In the genomic region with DNA sequence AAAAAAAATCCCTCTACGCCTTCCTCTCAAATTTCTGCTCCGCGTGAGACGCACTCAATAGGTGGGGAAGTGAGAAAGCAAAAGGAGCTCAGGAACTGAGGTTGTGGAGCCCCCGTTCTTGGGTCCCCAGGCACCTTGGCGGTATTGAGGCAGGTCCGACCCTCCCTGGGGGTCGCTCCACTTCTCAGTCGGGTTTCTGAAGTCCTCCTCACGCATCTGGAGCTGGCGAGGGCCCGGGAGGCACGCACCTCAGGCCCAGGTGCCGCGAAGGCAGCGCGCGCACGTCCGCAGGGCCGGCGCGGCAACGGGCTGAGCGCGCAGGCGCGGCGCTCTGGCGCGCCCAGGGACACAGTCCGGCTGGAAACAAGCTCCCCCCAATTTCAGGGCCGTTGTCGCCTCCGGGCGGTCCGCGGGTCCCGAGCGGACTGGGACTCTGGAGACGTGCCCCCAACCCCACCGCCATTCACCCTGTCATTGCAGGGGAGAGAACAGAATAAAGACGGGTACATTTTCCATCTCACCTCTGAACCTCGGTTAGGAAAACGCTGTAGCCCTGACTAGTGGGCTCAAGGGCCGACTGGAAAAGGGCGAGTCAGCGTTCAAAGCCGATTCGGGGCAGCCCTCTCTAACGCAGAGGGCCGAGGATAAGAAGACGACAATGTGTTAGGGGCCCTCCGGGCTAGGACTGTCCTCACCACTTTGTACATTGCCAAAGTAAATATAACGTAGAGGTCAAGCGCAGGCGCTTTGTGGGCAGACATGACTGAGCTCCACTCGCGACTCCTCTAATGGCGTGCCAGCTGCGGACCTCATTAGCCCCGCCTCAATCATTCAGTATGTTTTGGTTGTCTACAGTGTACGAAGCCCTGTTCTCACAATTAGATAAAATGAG, we compare ENCODE assay signal across 1 cellular context.
TF ChIP-seq lines count a peak whose summit lies in the region.

A gene with protein sequence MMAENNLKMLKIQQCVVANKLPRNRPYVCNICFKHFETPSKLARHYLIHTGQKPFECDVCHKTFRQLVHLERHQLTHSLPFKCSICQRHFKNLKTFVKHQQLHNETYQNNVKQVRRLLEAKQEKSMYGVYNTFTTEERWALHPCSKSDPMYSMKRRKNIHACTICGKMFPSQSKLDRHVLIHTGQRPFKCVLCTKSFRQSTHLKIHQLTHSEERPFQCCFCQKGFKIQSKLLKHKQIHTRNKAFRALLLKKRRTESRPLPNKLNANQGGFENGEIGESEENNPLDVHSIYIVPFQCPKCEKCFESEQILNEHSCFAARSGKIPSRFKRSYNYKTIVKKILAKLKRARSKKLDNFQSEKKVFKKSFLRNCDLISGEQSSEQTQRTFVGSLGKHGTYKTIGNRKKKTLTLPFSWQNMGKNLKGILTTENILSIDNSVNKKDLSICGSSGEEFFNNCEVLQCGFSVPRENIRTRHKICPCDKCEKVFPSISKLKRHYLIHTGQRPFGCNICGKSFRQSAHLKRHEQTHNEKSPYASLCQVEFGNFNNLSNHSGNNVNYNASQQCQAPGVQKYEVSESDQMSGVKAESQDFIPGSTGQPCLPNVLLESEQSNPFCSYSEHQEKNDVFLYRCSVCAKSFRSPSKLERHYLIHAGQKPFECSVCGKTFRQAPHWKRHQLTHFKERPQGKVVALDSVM (minus strand): TSS at position 306 of the 892 bp plus-strand sequence. CDS start 4,853 bp downstream, outside the sequence.

TF ChIP-seq in HepG2, 621 proteins besides CTCF, POLR2A, EP300 and RAD21 (continued from another document and continues in another):
- TF ChIP-seq, protein P1, sequence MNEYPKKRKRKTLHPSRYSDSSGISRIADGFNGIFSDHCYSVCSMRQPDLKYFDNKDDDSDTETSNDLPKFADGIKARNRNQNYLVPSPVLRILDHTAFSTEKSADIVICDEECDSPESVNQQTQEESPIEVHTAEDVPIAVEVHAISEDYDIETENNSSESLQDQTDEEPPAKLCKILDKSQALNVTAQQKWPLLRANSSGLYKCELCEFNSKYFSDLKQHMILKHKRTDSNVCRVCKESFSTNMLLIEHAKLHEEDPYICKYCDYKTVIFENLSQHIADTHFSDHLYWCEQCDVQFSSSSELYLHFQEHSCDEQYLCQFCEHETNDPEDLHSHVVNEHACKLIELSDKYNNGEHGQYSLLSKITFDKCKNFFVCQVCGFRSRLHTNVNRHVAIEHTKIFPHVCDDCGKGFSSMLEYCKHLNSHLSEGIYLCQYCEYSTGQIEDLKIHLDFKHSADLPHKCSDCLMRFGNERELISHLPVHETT (CRISPR knock-in tag; conservative IDR thresholded peaks at IDR 0.05): peak; percentile 72
- TF ChIP-seq NFYC (CRISPR knock-in tag; IDR thresholded peaks at IDR 0.05) (no peak), NR2F1 (CRISPR knock-in tag; IDR thresholded peaks at IDR 0.05) (no peak; a peak in 1 of 4 replicates), ZMYM4 (CRISPR knock-in tag; IDR thresholded peaks at IDR 0.05) (peak; percentile 96), ZNF776 (CRISPR knock-in tag; IDR thresholded peaks at IDR 0.05) (peak; percentile 71; the same call in 1 of the 2 replicates), GTF2F1 (IDR thresholded peaks at IDR 0.05; ENCODE audit: low read length) (peak; percentile 76; the same call in 1 of the 2 replicates), MAF1 (CRISPR knock-in tag; IDR thresholded peaks at IDR 0.05; ENCODE audit: borderline replicate concordance) (no peak; the same call in 1 of the 2 replicates), FOXA1 (IDR thresholded peaks at IDR 0.05) (no peak), FOXA1 (CRISPR knock-in tag; IDR thresholded peaks at IDR 0.05) (no peak), ZNF768 (CRISPR knock-in tag; IDR thresholded peaks at IDR 0.05) (peak; percentile 76), ZNF446 (CRISPR knock-in tag; IDR thresholded peaks at IDR 0.05) (peak; percentile 81), ZBTB8A (CRISPR knock-in tag; IDR thresholded peaks at IDR 0.05; ENCODE audit: borderline replicate concordance, low read depth) (no peak), HES4 (CRISPR knock-in tag; IDR thresholded peaks at IDR 0.05; ENCODE audit: borderline replicate concordance) (peak; percentile 91), ZNF674 (CRISPR knock-in tag; IDR thresholded peaks at IDR 0.05; ENCODE audit: low read depth) (no peak), HOXA7 (CRISPR knock-in tag; IDR thresholded peaks at IDR 0.05) (no peak), ZNF501 (CRISPR knock-in tag; IDR thresholded peaks at IDR 0.05) (peak; percentile 95), ARNTL (CRISPR knock-in tag; IDR thresholded peaks at IDR 0.05) (no peak; the same call in 1 of the 2 replicates), RFX5 (IDR thresholded peaks at IDR 0.05; ENCODE audit: low read depth, low read length) (no peak), REPIN1 (CRISPR knock-in tag; IDR thresholded peaks at IDR 0.05; ENCODE audit: borderline replicate concordance, low read depth) (peak; percentile 85), ZBTB21 (CRISPR knock-in tag; IDR thresholded peaks at IDR 0.05) (no peak), LCORL (IDR thresholded peaks at IDR 0.05) (no peak), LCORL (CRISPR knock-in tag; IDR thresholded peaks at IDR 0.05) (no peak), ZNF232 (CRISPR knock-in tag; IDR thresholded peaks at IDR 0.05; ENCODE audit: borderline replicate concordance) (no peak; the same call in 1 of the 2 replicates), NFE2 (CRISPR knock-in tag; IDR thresholded peaks at IDR 0.05) (no peak), RFXANK (CRISPR knock-in tag; IDR thresholded peaks at IDR 0.05) (no peak)
- TF ChIP-seq, protein P2, sequence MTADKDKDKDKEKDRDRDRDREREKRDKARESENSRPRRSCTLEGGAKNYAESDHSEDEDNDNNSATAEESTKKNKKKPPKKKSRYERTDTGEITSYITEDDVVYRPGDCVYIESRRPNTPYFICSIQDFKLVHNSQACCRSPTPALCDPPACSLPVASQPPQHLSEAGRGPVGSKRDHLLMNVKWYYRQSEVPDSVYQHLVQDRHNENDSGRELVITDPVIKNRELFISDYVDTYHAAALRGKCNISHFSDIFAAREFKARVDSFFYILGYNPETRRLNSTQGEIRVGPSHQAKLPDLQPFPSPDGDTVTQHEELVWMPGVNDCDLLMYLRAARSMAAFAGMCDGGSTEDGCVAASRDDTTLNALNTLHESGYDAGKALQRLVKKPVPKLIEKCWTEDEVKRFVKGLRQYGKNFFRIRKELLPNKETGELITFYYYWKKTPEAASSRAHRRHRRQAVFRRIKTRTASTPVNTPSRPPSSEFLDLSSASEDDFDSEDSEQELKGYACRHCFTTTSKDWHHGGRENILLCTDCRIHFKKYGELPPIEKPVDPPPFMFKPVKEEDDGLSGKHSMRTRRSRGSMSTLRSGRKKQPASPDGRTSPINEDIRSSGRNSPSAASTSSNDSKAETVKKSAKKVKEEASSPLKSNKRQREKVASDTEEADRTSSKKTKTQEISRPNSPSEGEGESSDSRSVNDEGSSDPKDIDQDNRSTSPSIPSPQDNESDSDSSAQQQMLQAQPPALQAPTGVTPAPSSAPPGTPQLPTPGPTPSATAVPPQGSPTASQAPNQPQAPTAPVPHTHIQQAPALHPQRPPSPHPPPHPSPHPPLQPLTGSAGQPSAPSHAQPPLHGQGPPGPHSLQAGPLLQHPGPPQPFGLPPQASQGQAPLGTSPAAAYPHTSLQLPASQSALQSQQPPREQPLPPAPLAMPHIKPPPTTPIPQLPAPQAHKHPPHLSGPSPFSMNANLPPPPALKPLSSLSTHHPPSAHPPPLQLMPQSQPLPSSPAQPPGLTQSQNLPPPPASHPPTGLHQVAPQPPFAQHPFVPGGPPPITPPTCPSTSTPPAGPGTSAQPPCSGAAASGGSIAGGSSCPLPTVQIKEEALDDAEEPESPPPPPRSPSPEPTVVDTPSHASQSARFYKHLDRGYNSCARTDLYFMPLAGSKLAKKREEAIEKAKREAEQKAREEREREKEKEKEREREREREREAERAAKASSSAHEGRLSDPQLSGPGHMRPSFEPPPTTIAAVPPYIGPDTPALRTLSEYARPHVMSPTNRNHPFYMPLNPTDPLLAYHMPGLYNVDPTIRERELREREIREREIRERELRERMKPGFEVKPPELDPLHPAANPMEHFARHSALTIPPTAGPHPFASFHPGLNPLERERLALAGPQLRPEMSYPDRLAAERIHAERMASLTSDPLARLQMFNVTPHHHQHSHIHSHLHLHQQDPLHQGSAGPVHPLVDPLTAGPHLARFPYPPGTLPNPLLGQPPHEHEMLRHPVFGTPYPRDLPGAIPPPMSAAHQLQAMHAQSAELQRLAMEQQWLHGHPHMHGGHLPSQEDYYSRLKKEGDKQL (CRISPR knock-in tag; IDR thresholded peaks at IDR 0.05; ENCODE audit: low read depth): no peak
- TF ChIP-seq, protein P3, sequence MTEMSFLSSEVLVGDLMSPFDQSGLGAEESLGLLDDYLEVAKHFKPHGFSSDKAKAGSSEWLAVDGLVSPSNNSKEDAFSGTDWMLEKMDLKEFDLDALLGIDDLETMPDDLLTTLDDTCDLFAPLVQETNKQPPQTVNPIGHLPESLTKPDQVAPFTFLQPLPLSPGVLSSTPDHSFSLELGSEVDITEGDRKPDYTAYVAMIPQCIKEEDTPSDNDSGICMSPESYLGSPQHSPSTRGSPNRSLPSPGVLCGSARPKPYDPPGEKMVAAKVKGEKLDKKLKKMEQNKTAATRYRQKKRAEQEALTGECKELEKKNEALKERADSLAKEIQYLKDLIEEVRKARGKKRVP (CRISPR knock-in tag; IDR thresholded peaks at IDR 0.05): 0 out of 4 replicates have a peak, but pooled peaks of 1 of the 2 experiments have one; percentile 41
- TF ChIP-seq, protein P4, sequence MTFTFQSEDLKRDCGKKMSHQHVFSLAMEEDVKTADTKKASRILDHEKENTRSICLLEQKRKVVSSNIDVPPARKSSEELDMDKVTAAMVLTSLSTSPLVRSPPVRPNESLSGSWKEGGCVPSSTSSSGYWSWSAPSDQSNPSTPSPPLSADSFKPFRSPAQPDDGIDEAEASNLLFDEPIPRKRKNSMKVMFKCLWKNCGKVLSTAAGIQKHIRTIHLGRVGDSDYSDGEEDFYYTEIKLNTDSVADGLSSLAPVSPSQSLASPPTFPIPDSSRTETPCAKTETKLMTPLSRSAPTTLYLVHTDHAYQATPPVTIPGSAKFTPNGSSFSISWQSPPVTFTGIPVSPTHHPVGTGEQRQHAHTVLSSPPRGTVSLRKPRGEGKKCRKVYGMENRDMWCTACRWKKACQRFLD (CRISPR knock-in tag; IDR thresholded peaks at IDR 0.05; ENCODE audit: borderline replicate concordance): peak; percentile 66; the same call in 1 of the 2 replicates
- TF ChIP-seq, protein P5, sequence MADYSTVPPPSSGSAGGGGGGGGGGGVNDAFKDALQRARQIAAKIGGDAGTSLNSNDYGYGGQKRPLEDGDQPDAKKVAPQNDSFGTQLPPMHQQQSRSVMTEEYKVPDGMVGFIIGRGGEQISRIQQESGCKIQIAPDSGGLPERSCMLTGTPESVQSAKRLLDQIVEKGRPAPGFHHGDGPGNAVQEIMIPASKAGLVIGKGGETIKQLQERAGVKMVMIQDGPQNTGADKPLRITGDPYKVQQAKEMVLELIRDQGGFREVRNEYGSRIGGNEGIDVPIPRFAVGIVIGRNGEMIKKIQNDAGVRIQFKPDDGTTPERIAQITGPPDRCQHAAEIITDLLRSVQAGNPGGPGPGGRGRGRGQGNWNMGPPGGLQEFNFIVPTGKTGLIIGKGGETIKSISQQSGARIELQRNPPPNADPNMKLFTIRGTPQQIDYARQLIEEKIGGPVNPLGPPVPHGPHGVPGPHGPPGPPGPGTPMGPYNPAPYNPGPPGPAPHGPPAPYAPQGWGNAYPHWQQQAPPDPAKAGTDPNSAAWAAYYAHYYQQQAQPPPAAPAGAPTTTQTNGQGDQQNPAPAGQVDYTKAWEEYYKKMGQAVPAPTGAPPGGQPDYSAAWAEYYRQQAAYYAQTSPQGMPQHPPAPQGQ (CRISPR knock-in tag; IDR thresholded peaks at IDR 0.05; ENCODE audit: borderline replicate concordance): no peak
- TF ChIP-seq, protein P6, sequence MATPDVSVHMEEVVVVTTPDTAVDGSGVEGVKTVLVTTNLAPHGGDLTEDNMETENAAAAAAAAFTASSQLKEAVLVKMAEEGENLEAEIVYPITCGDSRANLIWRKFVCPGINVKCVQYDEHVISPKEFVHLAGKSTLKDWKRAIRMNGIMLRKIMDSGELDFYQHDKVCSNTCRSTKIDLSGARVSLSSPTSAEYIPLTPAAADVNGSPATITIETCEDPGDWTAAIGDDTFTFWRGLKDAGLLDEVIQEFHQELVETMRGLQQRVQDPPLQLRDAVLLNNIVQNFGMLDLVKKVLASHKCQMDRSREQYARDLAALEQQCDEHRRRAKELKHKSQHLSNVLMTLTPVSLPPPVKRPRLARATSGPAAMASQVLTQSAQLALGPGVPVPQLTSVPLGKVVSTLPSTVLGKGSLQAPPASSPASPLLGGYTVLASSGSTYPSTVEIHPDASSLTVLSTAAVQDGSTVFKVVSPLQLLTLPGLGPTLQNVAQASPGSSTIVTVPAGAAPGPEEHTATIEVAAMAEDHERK (CRISPR knock-in tag; IDR thresholded peaks at IDR 0.05; ENCODE audit: low read depth): no peak
- TF ChIP-seq, protein P7, sequence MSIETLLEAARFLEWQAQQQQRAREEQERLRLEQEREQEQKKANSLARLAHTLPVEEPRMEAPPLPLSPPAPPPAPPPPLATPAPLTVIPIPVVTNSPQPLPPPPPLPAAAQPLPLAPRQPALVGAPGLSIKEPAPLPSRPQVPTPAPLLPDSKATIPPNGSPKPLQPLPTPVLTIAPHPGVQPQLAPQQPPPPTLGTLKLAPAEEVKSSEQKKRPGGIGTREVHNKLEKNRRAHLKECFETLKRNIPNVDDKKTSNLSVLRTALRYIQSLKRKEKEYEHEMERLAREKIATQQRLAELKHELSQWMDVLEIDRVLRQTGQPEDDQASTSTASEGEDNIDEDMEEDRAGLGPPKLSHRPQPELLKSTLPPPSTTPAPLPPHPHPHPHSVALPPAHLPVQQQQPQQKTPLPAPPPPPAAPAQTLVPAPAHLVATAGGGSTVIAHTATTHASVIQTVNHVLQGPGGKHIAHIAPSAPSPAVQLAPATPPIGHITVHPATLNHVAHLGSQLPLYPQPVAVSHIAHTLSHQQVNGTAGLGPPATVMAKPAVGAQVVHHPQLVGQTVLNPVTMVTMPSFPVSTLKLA (IDR thresholded peaks at IDR 0.05): no peak
- TF ChIP-seq, protein P8, sequence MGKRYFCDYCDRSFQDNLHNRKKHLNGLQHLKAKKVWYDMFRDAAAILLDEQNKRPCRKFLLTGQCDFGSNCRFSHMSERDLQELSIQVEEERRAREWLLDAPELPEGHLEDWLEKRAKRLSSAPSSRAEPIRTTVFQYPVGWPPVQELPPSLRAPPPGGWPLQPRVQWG (CRISPR knock-in tag; IDR thresholded peaks at IDR 0.05; ENCODE audit: borderline replicate concordance, low read depth): no peak
